In genomic region chr7:151790826-151791379, GRCh38 we compare ENCODE assay signal across 1 cellular context.
TF ChIP-seq lines count a peak whose summit lies in the region.

No MANE protein-coding gene starts in this region.

TF ChIP-seq in HepG2, 621 proteins besides CTCF, POLR2A, EP300 and RAD21 (continued from another document):
- no peak for TF ChIP-seq ZNF574 (CRISPR knock-in tag; IDR thresholded peaks at IDR 0.05)
- TF ChIP-seq ZFP36 (IDR thresholded peaks at IDR 0.05; ENCODE audit: borderline replicate concordance, low read depth, low read length, partially characterized antibody) = no peak
- TF ChIP-seq REL (CRISPR knock-in tag; conservative IDR thresholded peaks at IDR 0.05) = no peak
TF ChIP-seq in HepG2: peak in this region for 0.
